Comparison of ENCODE assay signal across 29 cellular contexts in the genomic region with DNA sequence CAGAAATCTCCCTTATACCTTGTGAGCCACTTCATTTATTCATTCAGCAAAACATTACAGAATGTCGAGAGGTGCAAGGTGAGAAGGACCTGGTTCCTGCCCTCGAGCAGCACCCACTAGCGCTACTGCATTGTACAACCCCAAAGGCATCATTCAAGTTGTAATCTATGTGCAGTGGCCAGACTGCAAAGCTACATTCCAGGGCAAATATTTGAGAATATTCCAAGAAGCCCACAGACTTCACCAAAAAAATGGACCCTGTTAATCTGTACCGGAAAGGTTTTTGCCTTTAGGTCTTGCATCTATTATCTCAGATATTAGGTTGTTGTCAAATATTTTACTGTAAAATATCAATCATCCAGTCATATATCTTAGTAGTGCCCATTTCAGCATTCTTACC.
"Had no signal": no experiment of that assay in that cellular context is flagged by ENCODE, and none has a peak within 500 bp of the region (broad histone marks: within the 10 kb centered on the region; RNA-seq: fewer than 3 reads in every experiment).

No MANE protein-coding gene starts in this region.

- DNase-seq: activated B cell treated with CpG ODN at 0.5 μM for 24 hours; activated CD4-positive, alpha-beta memory T cell treated with anti-CD3 and anti-CD28 coated beads for 36 hours; activated CD4-positive, alpha-beta T cell treated with anti-CD3 and anti-CD28 coated beads for 48 hours; activated CD8-positive, alpha-beta memory T cell treated with anti-CD3 and anti-CD28 coated beads, Interleukin-2, amount 10 ng/mL, durations not matched to agents 7 days and 5 days; activated CD8-positive, alpha-beta memory T cell treated with anti-CD3 and anti-CD28 coated beads, Interleukin-2, amount 50 U/mL, for 4 hours; activated CD8-positive, alpha-beta T cell treated with anti-CD3 and anti-CD28 coated beads, Interleukin-2, amount 10 ng/mL, durations not matched to agents 7 days and 5 days; activated gamma-delta T cell; activated naive CD4-positive, alpha-beta T cell; activated naive CD4-positive, alpha-beta T cell treated with anti-CD3 and anti-CD28 coated beads, Interleukin-2, amount 10 ng/mL, durations not matched to agents 7 days and 5 days; activated naive CD8-positive, alpha-beta T cell treated with anti-CD3 and anti-CD28 coated beads, Interleukin-2, amount 10 ng/mL, durations not matched to agents 7 days and 5 days; activated T-cell treated with anti-CD3 and anti-CD28 coated beads, Interleukin-2, amount 50 U/mL, for 24 hours; activated T-cell treated with anti-CD3 and anti-CD28 coated beads, Interleukin-2, amount 50 U/mL, for 72 hours; amniotic stem cell; anterior cingulate cortex; brain microvascular endothelial cell; cortex of kidney; dermis blood vessel endothelial cell; effector CD4-positive, alpha-beta T cell; effector memory CD8-positive, alpha-beta T cell; erythroblast; foreskin fibroblast; head of caudate nucleus; T-helper 1 cell; T-helper 17 cell; T1000; WERI-Rb-1 had no signal

- ATAC-seq: activated CD4-positive, CD25-positive, alpha-beta regulatory T cell treated with anti-CD3 and anti-CD28 coated beads, Interleukin-2, amount 50 U/mL, for 24 hours; activated CD8-positive, alpha-beta memory T cell treated with anti-CD3 and anti-CD28 coated beads, Interleukin-2, amount 10 ng/mL, durations not matched to agents 7 days and 5 days; activated CD8-positive, alpha-beta T cell treated with anti-CD3 and anti-CD28 coated beads, Interleukin-2, amount 10 ng/mL, durations not matched to agents 7 days and 5 days; activated naive CD4-positive, alpha-beta T cell treated with anti-CD3 and anti-CD28 coated beads, Interleukin-2, amount 50 U/mL, for 72 hours; activated T-cell treated with anti-CD3 and anti-CD28 coated beads, Interleukin-2, amount 50 U/mL, for 72 hours; effector memory CD8-positive, alpha-beta T cell; T-helper 17 cell had no signal

- H3K4me3 ChIP-seq: esophagus muscularis mucosa had no signal
